In genomic region chr12:65740506-65740872, GRCh38 we compare ENCODE assay signal across 8 cellular contexts.
DNase-seq lines count a peak whose midpoint lies in the region; ATAC-seq and TF ChIP-seq lines count a peak whose summit lies in the region.

No MANE protein-coding gene starts in this region.

- H3K27me3 ChIP-seq in AG04450 (ENCODE audit: control insufficient read depth, insufficient read depth, low read length): no peaks in the 10 kb centered on the region

- POLR2A ChIA-PET in AG04450 (lab: Yijun Ruan, JAX) (interaction anchor here (1.5 kb wide), 1 partner anchor 33 kb away, joined by 4 read pairs; no protein-coding TSS in a partner anchor), HEK293 (lab: Yijun Ruan, JAX) (interaction anchor here (1.3 to 2.3 kb wide), 3 partner anchors 11 to 84 kb away, joined by 3 to 21 read pairs (median 10); partner anchors contain the start of gene HMGA2)
- POLR2A ChIA-PET in activated naive CD8-positive, alpha-beta T cell treated with anti-CD3 and anti-CD28 coated beads, Interleukin-2, amount 10 ng/mL, durations not matched to agents 7 days and 5 days (lab: Charles Lee): no interaction called here

- peak overlapping the region; percentile 78 for H3K4me3 Mint-ChIP-seq in activated naive CD8-positive, alpha-beta T cell treated with anti-CD3 and anti-CD28 coated beads, Interleukin-2, amount 10 ng/mL, durations not matched to agents 7 days and 5 days
- peak overlapping the region; percentile 61 for H3K4me3 Mint-ChIP-seq in memory B cell

- H3K4me1 ChIP-seq in HEK293 (ENCODE audit: control insufficient read depth, insufficient read depth, low read length): 0 out of 2 replicates have a peak, but pooled peaks cover 5% of the 10 kb centered on the region

- peak overlapping the region; percentile 78 for H3K27ac Mint-ChIP-seq in activated naive CD8-positive, alpha-beta T cell treated with anti-CD3 and anti-CD28 coated beads, Interleukin-2, amount 10 ng/mL, durations not matched to agents 7 days and 5 days
- no peak overlapping the region for H3K27ac Mint-ChIP-seq in memory B cell

- TF ChIP-seq CTCF in AG04450 (IDR thresholded peaks at IDR 0.05; ENCODE audit: low read depth, low read length): no peak
- TF ChIP-seq CTCF in HEK293 (tag by site-specific recombination; IDR thresholded peaks at IDR 0.05): no peak

- H3K4me3 ChIP-seq in AG04450 (ENCODE audit: low read depth, low read length) (peak overlapping the region; percentile 86), HEK293 (ENCODE audit: low read depth, low read length) (no peak overlapping the region)

- peaks cover 7% of the 10 kb centered on the region for H3K4me1 Mint-ChIP-seq in activated naive CD8-positive, alpha-beta T cell treated with anti-CD3 and anti-CD28 coated beads, Interleukin-2, amount 10 ng/mL, durations not matched to agents 7 days and 5 days
- H3K4me1 Mint-ChIP-seq in memory B cell: peaks cover 3% of the 10 kb centered on the region

- peak overlapping the region; percentile 78 for H3K27ac ChIP-seq in AG04450 (ENCODE audit: low read depth, low read length)
- peak overlapping the region; percentile 71; the same call in 1 of the 2 replicates for H3K27ac ChIP-seq in HEK293 (ENCODE audit: extremely low read depth, low read depth, low read length)
- no peak overlapping the region for H3K27ac ChIP-seq in substantia nigra (ENCODE audit: low read depth, low read length, poor library complexity, severe bottlenecking)

- DNase-seq in AG04450 (ENCODE audit: low read depth, low spot score) (no peak), memory B cell (ENCODE audit: low spot score in 2 of 2) (no peak), AG08396 (ENCODE audit: low spot score) (no peak), NCI-H774 (lab: John Stamatoyannopoulos, UW) (no peak), substantia nigra (lab: John Stamatoyannopoulos, UW) (no peak), NCI-H1092 (lab: John Stamatoyannopoulos, UW) (no peak)
- DNase-seq in activated naive CD8-positive, alpha-beta T cell treated with anti-CD3 and anti-CD28 coated beads, Interleukin-2, amount 10 ng/mL, durations not matched to agents 7 days and 5 days: no peak

- H3K36me3 Mint-ChIP-seq in activated naive CD8-positive, alpha-beta T cell treated with anti-CD3 and anti-CD28 coated beads, Interleukin-2, amount 10 ng/mL, durations not matched to agents 7 days and 5 days: no peaks in the 10 kb centered on the region
- H3K36me3 Mint-ChIP-seq in memory B cell: no peaks in the 10 kb centered on the region

- ATAC-seq in activated naive CD8-positive, alpha-beta T cell treated with anti-CD3 and anti-CD28 coated beads, Interleukin-2, amount 10 ng/mL, durations not matched to agents 7 days and 5 days (ENCODE audit: low read depth): no peak
- no peak for ATAC-seq in memory B cell (ENCODE audit: low read depth)

- H3K9me3 Mint-ChIP-seq in activated naive CD8-positive, alpha-beta T cell treated with anti-CD3 and anti-CD28 coated beads, Interleukin-2, amount 10 ng/mL, durations not matched to agents 7 days and 5 days: no peaks in the 10 kb centered on the region
- H3K9me3 Mint-ChIP-seq in memory B cell: peaks cover 7% of the 10 kb centered on the region

- H3K36me3 ChIP-seq in HEK293 (ENCODE audit: control insufficient read depth in 2 of 2, insufficient read depth in 1 of 2, low read length in 2 of 2): no peaks in the 10 kb centered on the region

- peaks cover 26% of the 10 kb centered on the region for H3K27me3 Mint-ChIP-seq in activated naive CD8-positive, alpha-beta T cell treated with anti-CD3 and anti-CD28 coated beads, Interleukin-2, amount 10 ng/mL, durations not matched to agents 7 days and 5 days
- H3K27me3 Mint-ChIP-seq in memory B cell: peaks cover 22% of the 10 kb centered on the region

- H3K9me3 ChIP-seq in AG04450 (ENCODE audit: control insufficient read depth, insufficient read depth, low read length) (peaks cover 6% of the 10 kb centered on the region; the same call in 1 of the 2 replicates), HEK293 (ENCODE audit: control insufficient read depth, insufficient read depth, low read depth, low read length) (no peaks in the 10 kb centered on the region)

- CTCF ChIA-PET in AG04450 (lab: Charles Lee): interaction anchor here (1.7 kb wide), 1 partner anchor 184 kb away, joined by 7 read pairs; no protein-coding TSS in a partner anchor
- CTCF ChIA-PET in HEK293 (lab: Yijun Ruan, JAX): interaction anchor here (0.6 kb wide), 1 partner anchor 10 kb away, joined by 3 read pairs; no protein-coding TSS in a partner anchor

TF ChIP-seq in HEK293, 187 proteins besides CTCF, POLR2A, EP300 and RAD21:
- peak; percentile 93 for TF ChIP-seq ZNF335 (tag by site-specific recombination; conservative IDR thresholded peaks at IDR 0.05)
- TF ChIP-seq FEZF1 (tag by site-specific recombination; IDR thresholded peaks at IDR 0.05): no peak
- TF ChIP-seq ZSCAN5A (tag by site-specific recombination; IDR thresholded peaks at IDR 0.05): no peak
- no peak for TF ChIP-seq ZNF48 (tag by site-specific recombination; IDR thresholded peaks at IDR 0.05)
